ENCODE assay signal across 18 cellular contexts in the genomic region with DNA sequence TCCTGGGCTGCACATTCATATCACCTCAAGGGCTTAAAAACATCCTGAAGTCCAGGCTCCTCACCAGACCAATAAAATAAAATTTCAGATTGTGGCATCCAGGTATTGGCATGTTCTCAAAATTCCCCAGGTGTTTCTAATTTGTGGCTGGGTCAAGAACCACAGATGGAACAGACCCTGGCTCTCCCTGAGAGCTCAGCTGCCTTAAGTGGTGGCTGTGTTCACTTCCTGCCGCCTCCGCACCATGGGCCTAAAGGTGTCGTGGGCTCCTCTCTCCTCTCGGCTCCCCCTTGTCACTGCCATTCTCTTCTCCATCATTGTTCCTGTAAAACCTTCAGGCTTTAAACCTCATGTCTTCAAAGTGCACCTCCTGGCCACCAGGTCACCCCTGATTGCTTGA. TPM values are rescaled to one million over a fixed set of nuclear protein-coding genes. Genes with fewer than 3 reads are reported as not detected.
"Had no signal": no experiment of that assay in that cellular context is flagged by ENCODE, and none has a peak within 500 bp of the region (broad histone marks: within the 10 kb centered on the region; RNA-seq: fewer than 3 reads in every experiment).

No MANE protein-coding gene starts in this region.

- H3K4me3 ChIP-seq: colonic mucosa, lower lobe of right lung, tibial nerve, vagina had no signal

- H3K79me2 ChIP-seq: parathyroid adenoma had no signal

- H3K9me3 Mint-ChIP-seq: activated T-helper 1 cell treated with anti-CD3 and anti-CD28 coated beads, Interleukin-12 subunit alpha, Interleukin-12 subunit beta, Interleukin-2, Interleukin-4 antibody, amounts not matched to agents 30 ng/mL and 10 ng/mL and 1 ng/mL, durations not matched to agents 14 hours and 24 hours and 36 hours; central memory CD8-positive, alpha-beta T cell; natural killer cell treated with Interleukin-12 subunit alpha and Interleukin-12 subunit beta and Interleukin-15 and Interleukin-18, amount 100 ng/mL, for 72 hours; T-helper 2 cell treated with Interferon-gamma antibody and Interleukin-4, amounts not matched to agents 5 μg/mL and 100 μg/mL, for 36 hours; WTC11 had no signal

- H3K9me3 ChIP-seq: colonic mucosa, lower lobe of right lung, neutrophil, tibial nerve, vagina had no signal

- H3K4me3 Mint-ChIP-seq: activated T-helper 1 cell treated with anti-CD3 and anti-CD28 coated beads, Interleukin-12 subunit alpha, Interleukin-12 subunit beta, Interleukin-2, Interleukin-4 antibody, amounts not matched to agents 30 ng/mL and 10 ng/mL and 1 ng/mL, durations not matched to agents 14 hours and 24 hours and 36 hours; central memory CD8-positive, alpha-beta T cell; natural killer cell treated with Interleukin-12 subunit alpha and Interleukin-12 subunit beta and Interleukin-15 and Interleukin-18, amount 100 ng/mL, for 72 hours; T-helper 2 cell treated with Interferon-gamma antibody and Interleukin-4, amounts not matched to agents 5 μg/mL and 100 μg/mL, for 36 hours; WTC11 had no signal

- H2AFZ ChIP-seq: parathyroid adenoma had no signal

- H3K27ac ChIP-seq: brain microvascular endothelial cell, colonic mucosa, lower lobe of right lung, neutrophil, parathyroid adenoma, tibial nerve, vagina had no signal

- H3K4me1 Mint-ChIP-seq: central memory CD8-positive, alpha-beta T cell; WTC11 had no signal

- ATAC-seq: lower lobe of right lung; natural killer cell treated with Interleukin-12 subunit alpha and Interleukin-12 subunit beta and Interleukin-15 and Interleukin-18, amount 100 ng/mL, for 72 hours; WTC11 had no signal

- H3K4me1 ChIP-seq: lower lobe of right lung, parathyroid adenoma, tibial nerve, vagina had no signal

- H3K36me3 Mint-ChIP-seq: natural killer cell treated with Interleukin-12 subunit alpha and Interleukin-12 subunit beta and Interleukin-15 and Interleukin-18, amount 100 ng/mL, for 72 hours; WTC11 had no signal

- H3K27ac Mint-ChIP-seq: activated T-helper 1 cell treated with anti-CD3 and anti-CD28 coated beads, Interleukin-12 subunit alpha, Interleukin-12 subunit beta, Interleukin-2, Interleukin-4 antibody, amounts not matched to agents 30 ng/mL and 10 ng/mL and 1 ng/mL, durations not matched to agents 14 hours and 24 hours and 36 hours; T-helper 2 cell treated with Interferon-gamma antibody and Interleukin-4, amounts not matched to agents 5 μg/mL and 100 μg/mL, for 36 hours; WTC11 had no signal

- DNase-seq: activated CD4-positive, alpha-beta T cell treated with anti-CD3 and anti-CD28 coated beads for 4 hours; activated T-cell treated with anti-CD3 and anti-CD28 coated beads for 4 hours; aorta; brain microvascular endothelial cell; colonic mucosa; foreskin melanocyte; hypothalamus; lower lobe of right lung; stimulated activated naive CD4-positive, alpha-beta T cell treated with Interleukin-2 at 50 U/mL for 16 hours had no signal

- H3K36me3 ChIP-seq: brain microvascular endothelial cell, colonic mucosa, lower lobe of right lung, neutrophil, tibial nerve, vagina had no signal

RNA-seq across cellular contexts. Expression of gene CCNJL, which starts 17.8 kb away (rescaled TPM):
- total RNA-seq: activated T-helper 1 cell treated with anti-CD3 and anti-CD28 coated beads, Interleukin-12 subunit alpha, Interleukin-12 subunit beta, Interleukin-2, Interleukin-4 antibody, amounts not matched to agents 30 ng/mL and 10 ng/mL and 1 ng/mL, durations not matched to agents 14 hours and 24 hours and 36 hours had no signal

RNA-seq across cellular contexts. Expression of gene C1QTNF2, which starts 40.2 kb away (rescaled TPM):
- total RNA-seq: activated T-helper 1 cell treated with anti-CD3 and anti-CD28 coated beads, Interleukin-12 subunit alpha, Interleukin-12 subunit beta, Interleukin-2, Interleukin-4 antibody, amounts not matched to agents 30 ng/mL and 10 ng/mL and 1 ng/mL, durations not matched to agents 14 hours and 24 hours and 36 hours; natural killer cell treated with Interleukin-12 subunit alpha and Interleukin-12 subunit beta and Interleukin-15 and Interleukin-18, amount 100 ng/mL, for 72 hours had no signal
